Comparison of ENCODE assay signal across 22 cellular contexts in genomic region chr4:120286813-120287212, GRCh38.
DNase-seq lines count a peak whose midpoint lies in the region; ATAC-seq and TF ChIP-seq lines count a peak whose summit lies in the region.
"Had no signal": no experiment of that assay in that cellular context is flagged by ENCODE, and none has a peak within 500 bp of the region (broad histone marks: within the 10 kb centered on the region; RNA-seq: fewer than 3 reads in every experiment).

No MANE protein-coding gene starts in this region.

- no peaks in the 10 kb centered on the region for H3K36me3 Mint-ChIP-seq in WTC11
- no peaks in the 10 kb centered on the region for H3K36me3 Mint-ChIP-seq in activated CD4-positive, alpha-beta memory T cell treated with anti-CD3 and anti-CD28 coated beads for 36 hours
- H3K36me3 Mint-ChIP-seq: CD4-positive, CD25-positive, alpha-beta regulatory T cell; stimulated activated naive B cell treated with anti-CD40 and anti-IgM and Interleukin-4, amounts not matched to agents 10 μg/mL and 1 μg/mL and 100 μg/mL, for 72 hours had no signal

- H3K27ac ChIP-seq in 22Rv1: no peak overlapping the region
- H3K27ac ChIP-seq: adrenal gland, thyroid gland had no signal

- intact Hi-C loops in activated CD4-positive, alpha-beta memory T cell treated with anti-CD3 and anti-CD28 coated beads for 36 hours (cut with micrococcal nuclease): no loop called here
- intact Hi-C loops in cardiac septum (cut with DNase I): no loop called here

- H3K27me3 Mint-ChIP-seq in WTC11 (ENCODE audit: low read depth): no peaks in the 10 kb centered on the region
- H3K27me3 Mint-ChIP-seq in activated CD4-positive, alpha-beta memory T cell treated with anti-CD3 and anti-CD28 coated beads for 36 hours: no peaks in the 10 kb centered on the region
- H3K27me3 Mint-ChIP-seq: CD4-positive, CD25-positive, alpha-beta regulatory T cell; stimulated activated naive B cell treated with anti-CD40 and anti-IgM and Interleukin-4, amounts not matched to agents 10 μg/mL and 1 μg/mL and 100 μg/mL, for 72 hours had no signal

- no peaks in the 10 kb centered on the region for H3K9me3 Mint-ChIP-seq in WTC11
- no peaks in the 10 kb centered on the region for H3K9me3 Mint-ChIP-seq in activated CD4-positive, alpha-beta memory T cell treated with anti-CD3 and anti-CD28 coated beads for 36 hours
- H3K9me3 Mint-ChIP-seq: nephron had no signal

- H3K4me1 Mint-ChIP-seq in WTC11: no peaks in the 10 kb centered on the region
- no peaks in the 10 kb centered on the region for H3K4me1 Mint-ChIP-seq in activated CD4-positive, alpha-beta memory T cell treated with anti-CD3 and anti-CD28 coated beads for 36 hours (ENCODE audit: low read depth)
- H3K4me1 Mint-ChIP-seq: CD4-positive, CD25-positive, alpha-beta regulatory T cell; nephron; stimulated activated naive B cell treated with anti-CD40 and anti-IgM and Interleukin-4, amounts not matched to agents 10 μg/mL and 1 μg/mL and 100 μg/mL, for 72 hours had no signal

- H3K4me3 Mint-ChIP-seq in WTC11: no peak overlapping the region
- no peak overlapping the region for H3K4me3 Mint-ChIP-seq in activated CD4-positive, alpha-beta memory T cell treated with anti-CD3 and anti-CD28 coated beads for 36 hours
- H3K4me3 Mint-ChIP-seq: CD4-positive, CD25-positive, alpha-beta regulatory T cell; nephron; stimulated activated naive B cell treated with anti-CD40 and anti-IgM and Interleukin-4, amounts not matched to agents 10 μg/mL and 1 μg/mL and 100 μg/mL, for 72 hours had no signal

- peak; percentile 56 for TF ChIP-seq CTCF in 22Rv1 (IDR thresholded peaks at IDR 0.05)
- TF ChIP-seq CTCF in WTC11 (IDR thresholded peaks at IDR 0.05): peak; percentile 48

- no peak overlapping the region for H3K27ac Mint-ChIP-seq in WTC11
- H3K27ac Mint-ChIP-seq in activated CD4-positive, alpha-beta memory T cell treated with anti-CD3 and anti-CD28 coated beads for 36 hours: no peak overlapping the region
- H3K27ac Mint-ChIP-seq: CD4-positive, CD25-positive, alpha-beta regulatory T cell; nephron; stimulated activated naive B cell treated with anti-CD40 and anti-IgM and Interleukin-4, amounts not matched to agents 10 μg/mL and 1 μg/mL and 100 μg/mL, for 72 hours had no signal

- CTCF ChIA-PET in HEK293T (lab: Yijun Ruan, JAX): no interaction called here
- CTCF ChIA-PET in WTC11 (lab: Charles Lee): interaction anchor here (0.6 to 1.8 kb wide), 4 partner anchors 9 to 823 kb away, joined by 4 to 5 read pairs (median 4); no protein-coding TSS in a partner anchor
- CTCF ChIA-PET in activated CD4-positive, alpha-beta memory T cell treated with anti-CD3 and anti-CD28 coated beads for 36 hours (lab: Charles Lee): interaction anchor here (0.7 kb wide), 1 partner anchor 685 kb away, joined by 3 read pairs; no protein-coding TSS in a partner anchor

- ATAC-seq in WTC11: peak; percentile 73
- no peak for ATAC-seq in GM21390 (IDR thresholded peaks at IDR 0.05; ENCODE audit: unreplicated experiment)
- ATAC-seq: stimulated activated naive B cell treated with anti-CD40 and anti-IgM and Interleukin-4, amounts not matched to agents 10 μg/mL and 1 μg/mL and 100 μg/mL, for 72 hours had no signal

- DNase-seq in HEK293T (ENCODE audit: extremely low spot score): peak; percentile 6
- DNase-seq in WTC11 (ENCODE audit: low spot score): peak; percentile 19
- DNase-seq in iPS-NIHi11 (ENCODE audit: low spot score): peak; percentile 6
- DNase-seq in DMS53 (lab: John Stamatoyannopoulos, UW): no peak
- no peak for DNase-seq in activated CD4-positive, alpha-beta memory T cell treated with anti-CD3 and anti-CD28 coated beads for 36 hours
- DNase-seq in cardiac septum (ENCODE audit: low spot score): no peak
- DNase-seq: activated CD4-positive, CD25-positive, alpha-beta regulatory T cell; activated CD8-positive, alpha-beta memory T cell treated with anti-CD3 and anti-CD28 coated beads for 24 hours; adrenal gland; CD4-positive, CD25-positive, alpha-beta regulatory T cell; central memory CD4-positive, alpha-beta T cell; DMS153; effector CD4-positive, alpha-beta T cell; kidney glomerular epithelial cell; NCI-H1694 treated with DMSO at 0.1 percent for 48 hours; NCI-H446 treated with DMSO at 0.1 percent for 48 hours; stimulated activated naive B cell treated with anti-CD40 and anti-IgM and Interleukin-4, amounts not matched to agents 10 μg/mL and 1 μg/mL and 100 μg/mL, for 72 hours; T-helper 2 cell had no signal

- POLR2A ChIA-PET in HEK293T (lab: Yijun Ruan, JAX): no interaction called here
- POLR2A ChIA-PET in WTC11 (lab: Charles Lee): interaction anchor here (0.7 kb wide), 1 partner anchor 757 kb away, joined by 3 read pairs; no protein-coding TSS in a partner anchor
- POLR2A ChIA-PET in activated CD4-positive, alpha-beta memory T cell treated with anti-CD3 and anti-CD28 coated beads for 36 hours (lab: Charles Lee): no interaction called here

TF ChIP-seq in HEK293T, 16 proteins besides CTCF, POLR2A, EP300 and RAD21:
- no peak for TF ChIP-seq SP1 (IDR thresholded peaks at IDR 0.05)
- no peak for TF ChIP-seq L3MBTL2 (conservative IDR thresholded peaks at IDR 0.05)
- TF ChIP-seq HDGF (IDR thresholded peaks at IDR 0.05; ENCODE audit: borderline replicate concordance): no peak
- no peak for TF ChIP-seq ZNF384 (IDR thresholded peaks at IDR 0.05)
- TF ChIP-seq ELF4 (IDR thresholded peaks at IDR 0.05): no peak
- TF ChIP-seq BHLHE40 (IDR thresholded peaks at IDR 0.05; ENCODE audit: borderline replicate concordance): no peak
- no peak for TF ChIP-seq FOXM1 (IDR thresholded peaks at IDR 0.05; ENCODE audit: borderline replicate concordance)
- no peak for TF ChIP-seq LEF1 (IDR thresholded peaks at IDR 0.05; ENCODE audit: borderline replicate concordance)
- no peak for TF ChIP-seq CTBP1 (IDR thresholded peaks at IDR 0.05; ENCODE audit: borderline replicate concordance)
- no peak for TF ChIP-seq FOXA1 (IDR thresholded peaks at IDR 0.05)
- no peak for TF ChIP-seq FOXK2 (IDR thresholded peaks at IDR 0.05)
TF ChIP-seq in HEK293T: peak in this region for 0.

TF ChIP-seq in WTC11, 78 proteins besides CTCF, POLR2A, EP300 and RAD21:
- no peak for TF ChIP-seq FOXJ3 (CRISPR knock-in tag; IDR thresholded peaks at IDR 0.05; ENCODE audit: borderline replicate concordance)
- TF ChIP-seq MAX (CRISPR knock-in tag; IDR thresholded peaks at IDR 0.05): no peak

Comparison
In these comparisons a context has a peak if more than half of its experiments do, and no peak if none do; other contexts are left out.
1. DNase-seq: peak in HEK293T (single experiment), WTC11 (single experiment) and iPS-NIHi11 (single experiment); none in DMS53 (single experiment), activated CD4-positive, alpha-beta memory T cell treated with anti-CD3 and anti-CD28 coated beads for 36 hours (single experiment) and cardiac septum (single experiment).